In the genomic region with DNA sequence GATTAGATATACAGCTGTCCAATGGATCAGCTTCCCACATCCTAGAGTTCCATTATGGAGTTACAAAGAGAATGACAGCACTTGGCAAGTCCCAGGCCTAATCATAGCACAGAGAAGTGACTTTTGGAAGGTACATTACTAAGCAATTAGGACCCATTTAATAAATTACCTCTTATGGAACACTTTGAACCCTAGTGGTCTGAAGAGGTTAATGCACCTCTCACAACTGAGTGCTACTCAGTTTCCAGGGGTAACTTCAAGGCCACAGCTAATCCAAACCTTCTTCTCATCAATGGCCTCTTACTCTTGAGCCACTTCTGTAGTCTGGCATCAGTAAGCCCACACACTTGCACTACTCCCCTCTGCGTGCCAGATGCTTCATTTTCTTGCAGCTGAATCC, we compare ENCODE assay signal across 8 cellular contexts. TPM values are rescaled to one million over a fixed set of nuclear protein-coding genes. Genes with fewer than 3 reads are reported as not detected.
A peak's percentile ranks its signal among the peaks of the same experiment; 100 is the strongest.
DNase-seq lines count a peak whose midpoint lies in the region; ATAC-seq and TF ChIP-seq lines count a peak whose summit lies in the region.

No MANE protein-coding gene starts in this region.

- no peaks in the 10 kb centered on the region for H3K27me3 ChIP-seq in MG63

- H3K27ac Mint-ChIP-seq in endothelial cell (ENCODE audit: unreplicated experiment): no peak overlapping the region
- no peak overlapping the region for H3K27ac Mint-ChIP-seq in activated CD8-positive, alpha-beta memory T cell treated with anti-CD3 and anti-CD28 coated beads, Interleukin-2, amount 10 ng/mL, durations not matched to agents 7 days and 5 days

- TF ChIP-seq CTCF in endothelial cell (IDR thresholded peaks at IDR 0.05; ENCODE audit: unreplicated experiment): peak; percentile 66

- no peaks in the 10 kb centered on the region for H3K36me3 ChIP-seq in MG63

- H3K36me3 Mint-ChIP-seq in endothelial cell (ENCODE audit: low read depth, unreplicated experiment): no peaks in the 10 kb centered on the region
- H3K36me3 Mint-ChIP-seq in activated CD8-positive, alpha-beta memory T cell treated with anti-CD3 and anti-CD28 coated beads, Interleukin-2, amount 10 ng/mL, durations not matched to agents 7 days and 5 days: no peaks in the 10 kb centered on the region

- no peak overlapping the region for H3K4me3 ChIP-seq in MG63

- peak; percentile 82 for ATAC-seq in GM21367 (IDR thresholded peaks at IDR 0.05; ENCODE audit: unreplicated experiment)
- no peak for ATAC-seq in activated CD8-positive, alpha-beta memory T cell treated with anti-CD3 and anti-CD28 coated beads, Interleukin-2, amount 10 ng/mL, durations not matched to agents 7 days and 5 days

- peaks cover 6% of the 10 kb centered on the region for H3K4me1 Mint-ChIP-seq in endothelial cell (ENCODE audit: unreplicated experiment)
- H3K4me1 Mint-ChIP-seq in activated CD8-positive, alpha-beta memory T cell treated with anti-CD3 and anti-CD28 coated beads, Interleukin-2, amount 10 ng/mL, durations not matched to agents 7 days and 5 days: no peaks in the 10 kb centered on the region

- no peak overlapping the region for H3K4me3 Mint-ChIP-seq in endothelial cell (ENCODE audit: unreplicated experiment)
- no peak overlapping the region for H3K4me3 Mint-ChIP-seq in activated CD8-positive, alpha-beta memory T cell treated with anti-CD3 and anti-CD28 coated beads, Interleukin-2, amount 10 ng/mL, durations not matched to agents 7 days and 5 days

- no peaks in the 10 kb centered on the region for H3K9me3 ChIP-seq in MG63

- H3K9me3 Mint-ChIP-seq in endothelial cell (ENCODE audit: unreplicated experiment): no peaks in the 10 kb centered on the region
- no peaks in the 10 kb centered on the region for H3K9me3 Mint-ChIP-seq in activated CD8-positive, alpha-beta memory T cell treated with anti-CD3 and anti-CD28 coated beads, Interleukin-2, amount 10 ng/mL, durations not matched to agents 7 days and 5 days (ENCODE audit: low read depth)

- H3K27me3 Mint-ChIP-seq in endothelial cell (ENCODE audit: unreplicated experiment): no peaks in the 10 kb centered on the region
- H3K27me3 Mint-ChIP-seq in activated CD8-positive, alpha-beta memory T cell treated with anti-CD3 and anti-CD28 coated beads, Interleukin-2, amount 10 ng/mL, durations not matched to agents 7 days and 5 days: peaks cover 11% of the 10 kb centered on the region

- CTCF ChIA-PET in activated CD8-positive, alpha-beta memory T cell treated with anti-CD3 and anti-CD28 coated beads, Interleukin-2, amount 10 ng/mL, durations not matched to agents 7 days and 5 days (lab: Charles Lee): interaction anchor here (1.0 kb wide), 1 partner anchor 9 kb away, joined by 4 read pairs; no protein-coding TSS in a partner anchor

- DNase-seq in COR-L47 (lab: John Stamatoyannopoulos, UW) (peak; percentile 2), M059J (ENCODE audit: low read depth) (peak; percentile 24), endothelial cell (ENCODE audit: low spot score) (no peak), MG63 (no peak), glomerular visceral epithelial cell (ENCODE audit: extremely low spot score) (no peak)
- no peak for DNase-seq in activated CD8-positive, alpha-beta memory T cell treated with anti-CD3 and anti-CD28 coated beads, Interleukin-2, amount 10 ng/mL, durations not matched to agents 7 days and 5 days
- no peak for DNase-seq in activated CD8-positive, alpha-beta memory T cell treated with anti-CD3 and anti-CD28 coated beads, Interleukin-2, amount 50 U/mL, for 4 hours

RNA-seq across cellular contexts. Expression of gene MEIS2, which starts 34.9 kb away (rescaled TPM):
- total RNA-seq in M059J (2014; rRNA removed; shearing (Covaris generic)): 27.7 and 32.9 TPM in 2 replicates
- total RNA-seq in endothelial cell (ENCODE audit: unreplicated experiment): 13.0 TPM
- total RNA-seq in activated CD8-positive, alpha-beta memory T cell treated with anti-CD3 and anti-CD28 coated beads, Interleukin-2, amount 10 ng/mL, durations not matched to agents 7 days and 5 days: under 1 TPM in 1 of 2 experiments, not detected in 1; 0.07 TPM
- total RNA-seq in MG63 (2014; rRNA removed; shearing (Covaris generic); ENCODE audit: low replicate concordance): 2.0 and 3.1 TPM in 2 replicates

Comparison
In these comparisons a context has a peak if more than half of its experiments do, and no peak if none do; other contexts are left out.
1. DNase-seq: peak in COR-L47 (single experiment) and M059J (single experiment); none in endothelial cell (single experiment), activated CD8-positive, alpha-beta memory T cell treated with anti-CD3 and anti-CD28 coated beads, Interleukin-2, amount 10 ng/mL, durations not matched to agents 7 days and 5 days (single experiment), activated CD8-positive, alpha-beta memory T cell treated with anti-CD3 and anti-CD28 coated beads, Interleukin-2, amount 50 U/mL, for 4 hours (single experiment), MG63 (single experiment) and glomerular visceral epithelial cell (single experiment).